In genomic region chr7:2609001-2609411, GRCh38 we compare ENCODE assay signal across 8 cellular contexts. TPM values are rescaled to one million over a fixed set of nuclear protein-coding genes. Genes with fewer than 3 reads are reported as not detected.
DNase-seq lines count a peak whose midpoint lies in the region; ATAC-seq, FAIRE-seq and TF ChIP-seq lines count a peak whose summit lies in the region.

No MANE protein-coding gene starts in this region.

- intact Hi-C loops in PC-3 (cut with micrococcal nuclease) (no loop called here), Calu3 (cut with micrococcal nuclease; ENCODE audit: unreplicated experiment) (no loop called here)

- no peaks in the 10 kb centered on the region for H3K9me2 ChIP-seq in PC-3 (replicated peaks; ENCODE audit: low read length)

- H4K20me1 ChIP-seq in PC-3 (ENCODE audit: low read length) = no peaks in the 10 kb centered on the region

- no peak overlapping the region for H3K9ac ChIP-seq in PC-3 (ENCODE audit: low read length)

- no peaks in the 10 kb centered on the region for H3K4me1 Mint-ChIP-seq in Calu3 (ENCODE audit: low read depth, unreplicated experiment)

- FAIRE-seq in small intestine (lab: Jason Lieb, UNC) = no peak

- no peak overlapping the region for H3K4me2 ChIP-seq in PC-3 (ENCODE audit: low read length)

- POLR2A ChIA-PET in BJ (lab: Charles Lee) = no interaction called here
- POLR2A ChIA-PET in PC-3 (lab: Charles Lee; ENCODE audit: unreplicated experiment) = interaction anchor here (0.6 kb wide), 1 partner anchor 20 kb away, joined by 20 read pairs; no protein-coding TSS in a partner anchor

- CTCF ChIA-PET in BJ (lab: Yijun Ruan, JAX) = interaction anchor here (0.6 to 1.3 kb wide), 9 partner anchors 9 to 648 kb away, joined by 3 to 5 read pairs (median 3); partner anchors contain the start of gene BRAT1
- CTCF ChIA-PET in PC-3 (lab: Charles Lee) = interaction anchor here (0.7 kb wide), 1 partner anchor 177 kb away, joined by 3 read pairs; no protein-coding TSS in a partner anchor
- CTCF ChIA-PET in Calu3 (lab: Charles Lee) = interaction anchor here (0.6 to 1.5 kb wide), 9 partner anchors 17 to 635 kb away, joined by 3 to 4 read pairs (median 3); no protein-coding TSS in a partner anchor

- no peaks in the 10 kb centered on the region for H3K9me3 Mint-ChIP-seq in Calu3 (ENCODE audit: low read depth, unreplicated experiment)

- H3K27ac ChIP-seq in PC-3 (ENCODE audit: low read length) = no peak overlapping the region
- peak overlapping the region in 1 of 2 donors; percentile 48 for H3K27ac ChIP-seq in small intestine (ENCODE audit: low read depth in 1 of 2, low read length in 1 of 2)

- H3K4me3 Mint-ChIP-seq in Calu3 (ENCODE audit: low read depth, unreplicated experiment) = no peak overlapping the region

- no peak overlapping the region for H3K4me3 ChIP-seq in BJ (ENCODE audit: low read depth, low read length)
- no peak overlapping the region for H3K4me3 ChIP-seq in PC-3 (ENCODE audit: low read length)
- H3K4me3 ChIP-seq in fibroblast of mammary gland (ENCODE audit: control insufficient read depth, low read depth, low read length) = no peak overlapping the region
- no peak overlapping the region for H3K4me3 ChIP-seq in small intestine (ENCODE audit: low read depth in 1 of 2, low read length in 2 of 2)

- H3K4me1 ChIP-seq in PC-3 (ENCODE audit: insufficient read depth, low read length) = no peaks in the 10 kb centered on the region
- H3K4me1 ChIP-seq in small intestine (ENCODE audit: control insufficient read depth in 2 of 2, insufficient read depth in 1 of 2, low read depth in 1 of 2, low read length in 1 of 2) = no peaks in the 10 kb centered on the region

- BruUV-seq in PC-3 (replicated peaks; lab: Mats Ljungman, UMichigan) (no TSS peak), Calu3 (replicated peaks; lab: Mats Ljungman, UMichigan) (no TSS peak)

- H3F3A ChIP-seq in PC-3 (ENCODE audit: low read length, unreplicated experiment) = no peaks in the 10 kb centered on the region

- 62 to 72% (median 69%) methylated on average over 12 of the region's 12 CpGs for whole genome bisulfite sequencing in small intestine, 3 donors

- H3K27ac Mint-ChIP-seq in Calu3 (ENCODE audit: unreplicated experiment) = no peak overlapping the region

- DNase-seq in BJ (ENCODE audit: low read depth) (no peak), PC-3 (peak; percentile 22), fibroblast of mammary gland (ENCODE audit: low read depth) (peak; percentile 59), small intestine (peak; percentile 20), Calu3 (no peak)

- H2AFZ ChIP-seq in PC-3 (ENCODE audit: low read length) = no peak overlapping the region

- TF ChIP-seq CTCF in BJ (IDR thresholded peaks at IDR 0.05; ENCODE audit: insufficient read depth, low read depth, low read length) (peak; percentile 44; the same call in 1 of the 2 replicates), PC-3 (conservative IDR thresholded peaks at IDR 0.05; ENCODE audit: low read depth, low read length) (peak; percentile 51), fibroblast of mammary gland (conservative IDR thresholded peaks at IDR 0.05; ENCODE audit: control insufficient read depth, insufficient read depth, low read depth, low read length) (peak; percentile 46), Calu3 (IDR thresholded peaks at IDR 0.05; ENCODE audit: unreplicated experiment) (no peak)

- H3K36me3 Mint-ChIP-seq in Calu3 (ENCODE audit: insufficient read depth, unreplicated experiment) = peaks cover 32% of the 10 kb centered on the region

- H3K27me3 Mint-ChIP-seq in Calu3 (ENCODE audit: unreplicated experiment) = no peaks in the 10 kb centered on the region

- H3K27me3 ChIP-seq in BJ (ENCODE audit: control insufficient read depth, insufficient read depth, low read length) = no peaks in the 10 kb centered on the region
- H3K27me3 ChIP-seq in PC-3 (ENCODE audit: low read length) = no peaks in the 10 kb centered on the region
- H3K27me3 ChIP-seq in small intestine (ENCODE audit: control insufficient read depth in 2 of 2, insufficient read depth in 2 of 2, low read length in 2 of 2) = no peaks in the 10 kb centered on the region

- H3K36me3 ChIP-seq in BJ (ENCODE audit: control insufficient read depth, insufficient read depth, low read length) (peaks cover 2% of the 10 kb centered on the region), PC-3 (ENCODE audit: low read depth, low read length) (no peaks in the 10 kb centered on the region), small intestine (ENCODE audit: control insufficient read depth in 2 of 2, insufficient read depth in 2 of 2, low read length in 2 of 2) (peaks cover 3 to 6% of the 10 kb centered on the region in 2 donors)

- ATAC-seq in GM19043 (IDR thresholded peaks at IDR 0.05; ENCODE audit: low read depth, unreplicated experiment) (peak; percentile 64), PC-3 (peak; percentile 48), HG02610 (IDR thresholded peaks at IDR 0.05; ENCODE audit: unreplicated experiment) (no peak), HG03108 (IDR thresholded peaks at IDR 0.05; ENCODE audit: unreplicated experiment) (no peak)

- no peaks in the 10 kb centered on the region for H3K79me2 ChIP-seq in PC-3 (ENCODE audit: low read length)

- H3K9me3 ChIP-seq in PC-3 (ENCODE audit: low read length) (no peaks in the 10 kb centered on the region), small intestine (ENCODE audit: control insufficient read depth, low read depth) (no peaks in the 10 kb centered on the region)

RNA-seq across cellular contexts. Expression of gene TTYH3, which starts 22.8 kb away (rescaled TPM):
- 33.0 and 55.7 TPM in 2 replicates for polyA plus RNA-seq in BJ (2011; rRNA removed)
- 33.2 and 37.6 TPM in 2 replicates for polyA minus RNA-seq in BJ (2011; rRNA and poly(A)+ RNA removed)
- 25.0 and 41.4 TPM in 2 replicates for total RNA-seq in PC-3 (2014; rRNA removed)
- polyA plus RNA-seq in small intestine = 10 to 100 TPM in 1 of 3 donors, 1 to 10 TPM in 2; 6.9 to 32.0 (median 9.2) TPM
- total RNA-seq in Calu3 (2022) = 167 and 187 TPM in 2 replicates

RNA-seq across cellular contexts. Expression of gene IQCE, which starts 50.2 kb away (rescaled TPM):
- 6.8 and 9.9 TPM in 2 replicates for polyA plus RNA-seq in BJ (2011; rRNA removed)
- polyA minus RNA-seq in BJ (2011; rRNA and poly(A)+ RNA removed) = 7.5 and 8.6 TPM in 2 replicates
- total RNA-seq in PC-3 (2014; rRNA removed) = 9.7 and 24.7 TPM in 2 replicates
- 10 to 100 TPM; 11.1 to 20.8 (median 19.9) TPM for polyA plus RNA-seq in small intestine
- 94.8 and 96.4 TPM in 2 replicates for total RNA-seq in Calu3 (2022)

RNA-seq across cellular contexts. Expression of gene BRAT1, which starts 53.7 kb away (rescaled TPM):
- polyA plus RNA-seq in BJ (2011; rRNA removed) (9.1 and 17.9 TPM in 2 replicates), small intestine (10 to 100 TPM; 25.6 to 40.3 (median 30.8) TPM)
- 7.7 and 8.5 TPM in 2 replicates for polyA minus RNA-seq in BJ (2011; rRNA and poly(A)+ RNA removed)
- total RNA-seq in PC-3 (2014; rRNA removed) (65.2 and 76.3 TPM in 2 replicates), Calu3 (2022) (56.2 and 59.6 TPM in 2 replicates)

Comparison
In these comparisons a context has a peak if more than half of its experiments do, and no peak if none do; other contexts are left out.
1. DNase-seq: peak in PC-3 (single experiment), fibroblast of mammary gland (single experiment) and small intestine (single experiment); none in BJ (single experiment) and Calu3 (single experiment).
2. ATAC-seq: peak in GM19043 (single experiment) and PC-3 (single experiment); none in HG02610 (single experiment) and HG03108 (single experiment).